In the genomic region with DNA sequence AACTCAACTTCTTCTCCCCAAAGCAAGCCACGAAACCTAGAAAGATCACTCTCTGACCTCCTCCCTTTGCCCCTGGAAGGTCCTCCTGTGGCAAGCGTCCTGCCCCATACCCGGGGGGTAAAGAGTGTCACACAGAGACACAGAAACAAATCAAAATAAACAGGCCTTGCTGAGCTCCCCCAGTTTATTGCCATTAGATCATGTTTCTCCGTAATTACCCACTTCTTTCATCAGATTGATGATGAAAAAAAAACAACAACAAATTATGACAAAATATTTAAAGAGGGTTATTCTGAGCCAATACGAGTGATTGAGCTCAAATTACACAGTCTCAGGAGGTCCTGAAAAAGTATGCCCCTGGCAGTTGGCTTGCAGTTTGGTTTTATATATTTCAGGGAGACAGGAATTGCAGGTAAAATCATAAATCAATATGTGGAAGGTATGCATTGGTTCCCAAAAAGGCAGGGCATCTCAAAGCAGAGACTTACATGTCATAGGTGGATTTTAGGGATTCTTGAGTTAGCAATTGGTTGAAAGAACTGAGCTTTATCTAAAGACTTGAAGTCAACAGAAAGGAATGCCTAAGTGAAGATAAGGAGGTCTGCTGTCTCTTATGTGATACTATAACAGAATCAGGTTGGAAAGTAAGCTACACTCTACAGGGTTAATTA, we compare ENCODE assay signal across 14 cellular contexts.
A peak's percentile ranks its signal among the peaks of the same experiment; 100 is the strongest.
DNase-seq lines count a peak whose midpoint lies in the region; ATAC-seq and TF ChIP-seq lines count a peak whose summit lies in the region.
"Had no signal": no experiment of that assay in that cellular context is flagged by ENCODE, and none has a peak within 500 bp of the region (broad histone marks: within the 10 kb centered on the region; RNA-seq: fewer than 3 reads in every experiment).

No MANE protein-coding gene starts in this region.

- H3K27ac Mint-ChIP-seq in neural crest cell (ENCODE audit: unreplicated experiment), result peak overlapping the region; percentile 7

- H3K4me1 Mint-ChIP-seq in neural crest cell, result no peaks in the 10 kb centered on the region

- in situ Hi-C loops in GM23248 (cut with MboI), result no loop called here

- peaks cover 28% of the 10 kb centered on the region for H3K36me3 ChIP-seq in GM23248 (ENCODE audit: low read depth)
- no peaks in the 10 kb centered on the region for H3K36me3 ChIP-seq in SJCRH30

- no peaks in the 10 kb centered on the region for H3K79me2 ChIP-seq in GM23248 (ENCODE audit: insufficient read depth)

- no peaks in the 10 kb centered on the region for H3K9me2 ChIP-seq in GM23248 (ENCODE audit: insufficient read depth)

- no peak for ATAC-seq in GM19023 (IDR thresholded peaks at IDR 0.05; ENCODE audit: unreplicated experiment)
- ATAC-seq: Panc1, psoas muscle had no signal

- no peak overlapping the region for H3K4me3 Mint-ChIP-seq in neural crest cell
- H3K4me3 Mint-ChIP-seq: IgD-negative memory B cell had no signal

- H3K4me1 ChIP-seq in GM23248 (ENCODE audit: insufficient read depth) (no peaks in the 10 kb centered on the region), SJCRH30 (no peaks in the 10 kb centered on the region)
- H3K4me1 ChIP-seq: psoas muscle had no signal

- H2AFZ ChIP-seq in GM23248, result no peak overlapping the region

- no peak for TF ChIP-seq CTCF in neural crest cell (conservative IDR thresholded peaks at IDR 0.05)

- H3K9ac ChIP-seq in GM23248, result no peak overlapping the region

- peak; percentile 19 for DNase-seq in NCI-H748 (lab: John Stamatoyannopoulos, UW; ENCODE audit: unreplicated experiment)
- DNase-seq in NCI-H748 treated with DMSO at 0.1 percent for 48 hours (lab: John Stamatoyannopoulos, UW), result no peak
- peak; percentile 3 for DNase-seq in GM23248
- peak; percentile 30 for DNase-seq in amniotic epithelial cell (ENCODE audit: low read depth)
- DNase-seq in neural crest cell (ENCODE audit: low read depth, low spot score), result no peak
- DNase-seq in NK-92 treated with Interleukin-12 subunit alpha and Interleukin-12 subunit beta, amount 100 ng/mL, for 24 hours (lab: John Stamatoyannopoulos, UW), result no peak
- DNase-seq in SJCRH30, result no peak
- DNase-seq: left cardiac atrium, NCI-H2081, NCI-H526 treated with DMSO at 0.1 percent for 48 hours, psoas muscle had no signal

- H3K9me3 ChIP-seq in GM23248 (ENCODE audit: low read depth), result no peaks in the 10 kb centered on the region
- no peaks in the 10 kb centered on the region for H3K9me3 ChIP-seq in SJCRH30 (replicated peaks)
- H3K9me3 ChIP-seq: psoas muscle had no signal

- no peaks in the 10 kb centered on the region for H4K20me1 ChIP-seq in GM23248 (ENCODE audit: insufficient read depth)

- H3K27me3 ChIP-seq in GM23248 (replicated peaks; ENCODE audit: insufficient read depth) (no peaks in the 10 kb centered on the region), SJCRH30 (no peaks in the 10 kb centered on the region)

- peaks cover 3% of the 10 kb centered on the region for H3K36me3 Mint-ChIP-seq in neural crest cell (ENCODE audit: low read depth)

- WGBS in GM23248 (ENCODE audit: low coverage in 1 of 2, low lambda C conversion rate in 2 of 2, missing lambda C conversion rate in 2 of 2), 2 experiments, result 71 to 73% methylated on average over 5 of the region's 5 CpGs

- no peak overlapping the region for H3K4me3 ChIP-seq in GM23248
- H3K4me3 ChIP-seq in SJCRH30, result no peak overlapping the region
- H3K4me3 ChIP-seq: psoas muscle had no signal

- no peak overlapping the region for H3K4me2 ChIP-seq in GM23248 (ENCODE audit: unreplicated experiment)

- peaks cover 10% of the 10 kb centered on the region for H3K9me3 Mint-ChIP-seq in neural crest cell

- H3K27me3 Mint-ChIP-seq in neural crest cell (ENCODE audit: low read depth), result no peaks in the 10 kb centered on the region
- H3K27me3 Mint-ChIP-seq: IgD-negative memory B cell had no signal

- no peak overlapping the region for H3K27ac ChIP-seq in GM23248
- H3K27ac ChIP-seq in SJCRH30, result no peak overlapping the region
- H3K27ac ChIP-seq: psoas muscle had no signal

- H3F3A ChIP-seq in GM23248 (ENCODE audit: insufficient read depth), result 0 out of 2 replicates have a peak, but pooled peaks cover 5% of the 10 kb centered on the region

Comparison
In these comparisons a context has a peak if more than half of its experiments do, and no peak if none do; other contexts are left out.
1. DNase-seq: peak in NCI-H748 (single experiment), GM23248 (single experiment) and amniotic epithelial cell (single experiment); none in NCI-H748 treated with DMSO at 0.1 percent for 48 hours (single experiment), neural crest cell (single experiment), NK-92 treated with Interleukin-12 subunit alpha and Interleukin-12 subunit beta, amount 100 ng/mL, for 24 hours (single experiment) and SJCRH30 (0 of 2).